ENCODE assay signal across 1 cellular context in the genomic region with DNA sequence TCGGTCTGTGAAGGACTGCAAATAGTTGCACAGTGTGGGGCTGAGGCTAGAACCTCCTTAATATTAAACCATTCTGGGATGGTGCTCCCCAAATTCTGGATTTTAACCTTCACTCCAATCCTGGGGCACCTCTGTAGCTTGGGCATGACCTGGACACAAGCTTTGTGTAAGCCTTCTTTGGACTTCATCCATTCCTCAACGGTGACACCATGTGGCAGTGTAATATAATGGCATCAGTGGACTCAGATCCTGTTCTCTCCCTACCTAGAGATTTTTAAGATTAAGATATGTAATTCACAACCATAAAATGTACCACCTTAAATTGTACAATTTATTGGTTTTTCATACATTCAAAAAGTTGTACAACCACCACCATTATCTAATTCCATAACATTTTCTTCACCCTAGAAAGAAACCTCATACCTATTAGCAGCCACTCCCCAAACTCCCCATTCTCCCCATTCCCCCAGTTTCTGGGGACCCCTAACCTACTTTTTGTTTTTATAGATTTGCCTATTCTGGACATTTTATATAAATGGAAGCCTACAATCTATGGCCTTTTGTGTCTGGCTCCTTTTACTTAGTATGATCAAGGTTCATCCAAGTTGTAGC.
TF ChIP-seq lines count a peak whose summit lies in the region.

No MANE protein-coding gene starts in this region.

TF ChIP-seq in GM23338, 12 proteins besides CTCF, POLR2A, EP300 and RAD21 (continued from another document):
- TF ChIP-seq, protein P1, sequence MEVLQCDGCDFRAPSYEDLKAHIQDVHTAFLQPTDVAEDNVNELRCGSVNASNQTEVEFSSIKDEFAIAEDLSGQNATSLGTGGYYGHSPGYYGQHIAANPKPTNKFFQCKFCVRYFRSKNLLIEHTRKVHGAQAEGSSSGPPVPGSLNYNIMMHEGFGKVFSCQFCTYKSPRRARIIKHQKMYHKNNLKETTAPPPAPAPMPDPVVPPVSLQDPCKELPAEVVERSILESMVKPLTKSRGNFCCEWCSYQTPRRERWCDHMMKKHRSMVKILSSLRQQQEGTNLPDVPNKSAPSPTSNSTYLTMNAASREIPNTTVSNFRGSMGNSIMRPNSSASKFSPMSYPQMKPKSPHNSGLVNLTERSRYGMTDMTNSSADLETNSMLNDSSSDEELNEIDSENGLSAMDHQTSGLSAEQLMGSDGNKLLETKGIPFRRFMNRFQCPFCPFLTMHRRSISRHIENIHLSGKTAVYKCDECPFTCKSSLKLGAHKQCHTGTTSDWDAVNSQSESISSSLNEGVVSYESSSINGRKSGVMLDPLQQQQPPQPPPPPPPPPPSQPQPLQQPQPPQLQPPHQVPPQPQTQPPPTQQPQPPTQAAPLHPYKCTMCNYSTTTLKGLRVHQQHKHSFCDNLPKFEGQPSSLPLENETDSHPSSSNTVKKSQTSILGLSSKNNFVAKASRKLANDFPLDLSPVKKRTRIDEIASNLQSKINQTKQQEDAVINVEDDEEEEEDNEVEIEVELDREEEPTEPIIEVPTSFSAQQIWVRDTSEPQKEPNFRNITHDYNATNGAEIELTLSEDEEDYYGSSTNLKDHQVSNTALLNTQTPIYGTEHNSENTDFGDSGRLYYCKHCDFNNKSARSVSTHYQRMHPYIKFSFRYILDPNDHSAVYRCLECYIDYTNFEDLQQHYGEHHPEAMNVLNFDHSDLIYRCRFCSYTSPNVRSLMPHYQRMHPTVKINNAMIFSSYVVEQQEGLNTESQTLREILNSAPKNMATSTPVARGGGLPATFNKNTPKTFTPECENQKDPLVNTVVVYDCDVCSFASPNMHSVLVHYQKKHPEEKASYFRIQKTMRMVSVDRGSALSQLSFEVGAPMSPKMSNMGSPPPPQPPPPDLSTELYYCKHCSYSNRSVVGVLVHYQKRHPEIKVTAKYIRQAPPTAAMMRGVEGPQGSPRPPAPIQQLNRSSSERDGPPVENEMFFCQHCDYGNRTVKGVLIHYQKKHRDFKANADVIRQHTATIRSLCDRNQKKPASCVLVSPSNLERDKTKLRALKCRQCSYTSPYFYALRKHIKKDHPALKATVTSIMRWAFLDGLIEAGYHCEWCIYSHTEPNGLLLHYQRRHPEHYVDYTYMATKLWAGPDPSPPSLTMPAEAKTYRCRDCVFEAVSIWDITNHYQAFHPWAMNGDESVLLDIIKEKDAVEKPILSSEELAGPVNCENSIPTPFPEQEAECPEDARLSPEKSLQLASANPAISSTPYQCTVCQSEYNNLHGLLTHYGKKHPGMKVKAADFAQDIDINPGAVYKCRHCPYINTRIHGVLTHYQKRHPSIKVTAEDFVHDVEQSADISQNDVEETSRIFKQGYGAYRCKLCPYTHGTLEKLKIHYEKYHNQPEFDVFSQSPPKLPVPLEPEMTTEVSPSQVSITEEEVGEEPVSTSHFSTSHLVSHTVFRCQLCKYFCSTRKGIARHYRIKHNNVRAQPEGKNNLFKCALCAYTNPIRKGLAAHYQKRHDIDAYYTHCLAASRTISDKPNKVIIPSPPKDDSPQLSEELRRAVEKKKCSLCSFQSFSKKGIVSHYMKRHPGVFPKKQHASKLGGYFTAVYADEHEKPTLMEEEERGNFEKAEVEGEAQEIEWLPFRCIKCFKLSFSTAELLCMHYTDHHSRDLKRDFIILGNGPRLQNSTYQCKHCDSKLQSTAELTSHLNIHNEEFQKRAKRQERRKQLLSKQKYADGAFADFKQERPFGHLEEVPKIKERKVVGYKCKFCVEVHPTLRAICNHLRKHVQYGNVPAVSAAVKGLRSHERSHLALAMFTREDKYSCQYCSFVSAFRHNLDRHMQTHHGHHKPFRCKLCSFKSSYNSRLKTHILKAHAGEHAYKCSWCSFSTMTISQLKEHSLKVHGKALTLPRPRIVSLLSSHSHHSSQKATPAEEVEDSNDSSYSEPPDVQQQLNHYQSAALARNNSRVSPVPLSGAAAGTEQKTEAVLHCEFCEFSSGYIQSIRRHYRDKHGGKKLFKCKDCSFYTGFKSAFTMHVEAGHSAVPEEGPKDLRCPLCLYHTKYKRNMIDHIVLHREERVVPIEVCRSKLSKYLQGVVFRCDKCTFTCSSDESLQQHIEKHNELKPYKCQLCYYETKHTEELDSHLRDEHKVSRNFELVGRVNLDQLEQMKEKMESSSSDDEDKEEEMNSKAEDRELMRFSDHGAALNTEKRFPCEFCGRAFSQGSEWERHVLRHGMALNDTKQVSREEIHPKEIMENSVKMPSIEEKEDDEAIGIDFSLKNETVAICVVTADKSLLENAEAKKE (CRISPR knock-in tag; IDR thresholded peaks at IDR 0.05) = no peak
- no peak for TF ChIP-seq EZH2 (IDR thresholded peaks at IDR 0.05; ENCODE audit: low read depth, unreplicated experiment)
- no peak for TF ChIP-seq ZNF331 (CRISPR knock-in tag; IDR thresholded peaks at IDR 0.05; ENCODE audit: low read depth)
- no peak for TF ChIP-seq NANOG (IDR thresholded peaks at IDR 0.05; ENCODE audit: borderline replicate concordance)
